Comparison of ENCODE assay signal across 11 cellular contexts in genomic region chr9:37370968-37371563, GRCh38. TPM values are rescaled to one million over a fixed set of nuclear protein-coding genes. Genes with fewer than 3 reads are reported as not detected.
A peak's percentile ranks its signal among the peaks of the same experiment; 100 is the strongest.
DNase-seq lines count a peak whose midpoint lies in the region; ATAC-seq and TF ChIP-seq lines count a peak whose summit lies in the region.
"Had no signal": no experiment of that assay in that cellular context is flagged by ENCODE, and none has a peak within 500 bp of the region (broad histone marks: within the 10 kb centered on the region; RNA-seq: fewer than 3 reads in every experiment).

No MANE protein-coding gene starts in this region.

- TF ChIP-seq POLR2A in spleen (IDR thresholded peaks at IDR 0.05) = no peak

- DNase-seq in SKM-1 treated with dmso at 0.1 percent for 144 hours (lab: John Stamatoyannopoulos, UW; ENCODE audit: unreplicated experiment) (peak; percentile 23), SKM-1 (lab: John Stamatoyannopoulos, UW; ENCODE audit: unreplicated experiment) (no peak), spleen (peak; percentile 80), AML-193 (lab: John Stamatoyannopoulos, UW) (no peak), left ventricle myocardium inferior (no peak)
- no peak for DNase-seq in activated CD4-positive, alpha-beta T cell treated with anti-CD3 and anti-CD28 coated beads, Interleukin-2, amount 50 U/mL, for 1 hour
- DNase-seq: activated T-cell treated with anti-CD3 and anti-CD28 coated beads for 4 hours had no signal

- peak in 7 of 11 experiments; percentile 10 to 36 (median 26) for TF ChIP-seq CTCF in spleen (IDR thresholded peaks at IDR 0.05 in 8 of 11, conservative IDR thresholded peaks at IDR 0.05 in 3 of 11)
- TF ChIP-seq CTCF in left ventricle myocardium inferior (IDR thresholded peaks at IDR 0.05; ENCODE audit: borderline replicate concordance) = no peak

- WGBS in spleen, 5 donors = 45 to 73% (median 68%) methylated on average over 5 of the region's 5 CpGs

- H3K36me3 ChIP-seq in spleen (no peaks in the 10 kb centered on the region), left ventricle myocardium inferior (no peaks in the 10 kb centered on the region)

- peak overlapping the region in 1 of 8 donors; percentile 15 for H3K4me3 ChIP-seq in spleen
- H3K4me3 ChIP-seq in left ventricle myocardium inferior = no peak overlapping the region
- H3K4me3 ChIP-seq: A549 had no signal

- ATAC-seq in GM21825 (IDR thresholded peaks at IDR 0.05; ENCODE audit: unreplicated experiment) (peak; percentile 50), HG03520 (IDR thresholded peaks at IDR 0.05; ENCODE audit: unreplicated experiment) (peak; percentile 62)

- peak overlapping the region in 7 of 8 donors; percentile 29 to 87 (median 77) for H3K27ac ChIP-seq in spleen
- no peak overlapping the region for H3K27ac ChIP-seq in left ventricle myocardium inferior (replicated peaks)
- H3K27ac ChIP-seq: A549, HL-60 had no signal

- no peaks in the 10 kb centered on the region for H3K27me3 ChIP-seq in spleen (replicated peaks in 1 of 7)
- peaks cover 7% of the 10 kb centered on the region for H3K27me3 ChIP-seq in left ventricle myocardium inferior (ENCODE audit: low read depth)

- H3K9me3 ChIP-seq in spleen (no peaks in the 10 kb centered on the region), left ventricle myocardium inferior (replicated peaks) (no peaks in the 10 kb centered on the region)
- H3K9me3 ChIP-seq: A549 had no signal

- intact Hi-C loops in spleen (cut with DNase I; ENCODE audit: low total_unique reads) = no loop called here
- intact Hi-C loops in left ventricle myocardium inferior (cut with micrococcal nuclease) = no loop called here

- peaks cover 12 to 86% (median 44%) of the 10 kb centered on the region in 6 donors for H3K4me1 ChIP-seq in spleen
- no peaks in the 10 kb centered on the region for H3K4me1 ChIP-seq in left ventricle myocardium inferior
- H3K4me1 ChIP-seq: A549 had no signal

RNA-seq across cellular contexts. Expression of gene GRHPR, which starts 51.4 kb away (rescaled TPM):
- 100 to 1,000 TPM in 1 of 7 donors, 10 to 100 TPM in 6; 54.3 to 114 (median 68.4) TPM for total RNA-seq in spleen
- 10 to 100 TPM; 44.9 to 61.9 (median 53.5) TPM for polyA plus RNA-seq in spleen
- total RNA-seq in left ventricle myocardium inferior = 104 TPM

Comparison
In these comparisons a context has a peak if more than half of its experiments do, and no peak if none do; other contexts are left out.
1. DNase-seq: peak in SKM-1 treated with dmso at 0.1 percent for 144 hours (single experiment) and spleen (single experiment); none in SKM-1 (single experiment), AML-193 (0 of 2), left ventricle myocardium inferior (single experiment) and activated CD4-positive, alpha-beta T cell treated with anti-CD3 and anti-CD28 coated beads, Interleukin-2, amount 50 U/mL, for 1 hour (single experiment).